ENCODE assay signal across 1 cellular context in the genomic region with DNA sequence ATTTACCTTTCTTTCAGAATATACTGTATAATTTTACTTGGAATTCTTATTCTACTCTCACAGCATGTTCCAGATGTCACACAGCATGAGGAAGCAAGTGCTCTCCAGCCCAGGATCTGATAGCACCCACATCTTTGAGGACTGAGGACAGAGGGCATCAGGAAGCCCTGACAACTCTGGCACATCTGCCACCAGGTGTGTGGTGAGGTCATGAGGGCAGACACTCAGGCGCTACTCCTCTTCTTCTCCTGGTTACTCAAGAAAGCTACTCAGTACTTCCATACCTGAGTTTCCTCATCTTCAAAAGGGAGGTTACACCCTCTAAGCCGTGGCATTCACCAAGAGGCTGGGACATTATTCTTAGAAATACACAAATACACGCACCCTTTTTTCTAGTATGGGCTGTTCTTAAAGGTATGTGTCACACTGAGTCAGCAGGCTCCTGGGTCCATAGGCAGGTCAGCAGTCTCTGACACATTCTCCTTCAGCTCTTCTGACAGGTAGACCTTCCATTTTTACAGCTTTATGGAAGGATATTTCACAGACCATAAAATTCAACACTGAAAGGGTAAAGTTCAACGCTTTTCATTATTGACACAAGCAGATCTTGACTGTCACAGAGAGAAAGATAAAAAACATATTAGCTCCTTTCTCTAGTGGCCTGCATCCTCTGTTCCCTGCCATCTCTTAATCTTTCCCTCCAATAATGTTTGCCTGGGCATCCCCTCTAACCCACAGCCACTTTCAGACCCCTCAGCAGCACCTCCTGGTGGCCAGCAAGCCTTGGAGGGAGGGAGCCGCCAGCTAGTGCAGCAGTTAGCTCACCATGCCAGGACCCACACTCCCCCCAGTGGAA.
TF ChIP-seq lines count a peak whose summit lies in the region.

No MANE protein-coding gene starts in this region.

TF ChIP-seq in HepG2, 621 proteins besides CTCF, POLR2A, EP300 and RAD21 (continued from another document):
- TF ChIP-seq, protein P1, sequence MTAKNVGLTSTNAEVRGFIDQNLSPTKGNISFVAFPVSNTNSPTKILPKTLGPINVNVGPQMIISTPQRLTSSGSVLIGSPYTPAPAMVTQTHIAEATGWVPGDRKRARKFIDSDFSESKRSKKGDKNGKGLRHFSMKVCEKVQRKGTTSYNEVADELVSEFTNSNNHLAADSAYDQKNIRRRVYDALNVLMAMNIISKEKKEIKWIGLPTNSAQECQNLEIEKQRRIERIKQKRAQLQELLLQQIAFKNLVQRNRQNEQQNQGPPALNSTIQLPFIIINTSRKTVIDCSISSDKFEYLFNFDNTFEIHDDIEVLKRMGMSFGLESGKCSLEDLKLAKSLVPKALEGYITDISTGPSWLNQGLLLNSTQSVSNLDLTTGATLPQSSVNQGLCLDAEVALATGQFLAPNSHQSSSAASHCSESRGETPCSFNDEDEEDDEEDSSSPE (CRISPR knock-in tag; IDR thresholded peaks at IDR 0.05), result 0 out of 2 replicates have a peak, but pooled peaks have one; percentile 21
- no peak for TF ChIP-seq ZBTB37 (CRISPR knock-in tag; IDR thresholded peaks at IDR 0.05)
- peak; percentile 32 for TF ChIP-seq XRCC5 (optimal IDR thresholded peaks at IDR 0.05; ENCODE audit: low read length)
- peak; percentile 42; the same call in 1 of the 2 replicates for TF ChIP-seq SMC3 (IDR thresholded peaks at IDR 0.05; ENCODE audit: low read length)
- TF ChIP-seq, protein P2, sequence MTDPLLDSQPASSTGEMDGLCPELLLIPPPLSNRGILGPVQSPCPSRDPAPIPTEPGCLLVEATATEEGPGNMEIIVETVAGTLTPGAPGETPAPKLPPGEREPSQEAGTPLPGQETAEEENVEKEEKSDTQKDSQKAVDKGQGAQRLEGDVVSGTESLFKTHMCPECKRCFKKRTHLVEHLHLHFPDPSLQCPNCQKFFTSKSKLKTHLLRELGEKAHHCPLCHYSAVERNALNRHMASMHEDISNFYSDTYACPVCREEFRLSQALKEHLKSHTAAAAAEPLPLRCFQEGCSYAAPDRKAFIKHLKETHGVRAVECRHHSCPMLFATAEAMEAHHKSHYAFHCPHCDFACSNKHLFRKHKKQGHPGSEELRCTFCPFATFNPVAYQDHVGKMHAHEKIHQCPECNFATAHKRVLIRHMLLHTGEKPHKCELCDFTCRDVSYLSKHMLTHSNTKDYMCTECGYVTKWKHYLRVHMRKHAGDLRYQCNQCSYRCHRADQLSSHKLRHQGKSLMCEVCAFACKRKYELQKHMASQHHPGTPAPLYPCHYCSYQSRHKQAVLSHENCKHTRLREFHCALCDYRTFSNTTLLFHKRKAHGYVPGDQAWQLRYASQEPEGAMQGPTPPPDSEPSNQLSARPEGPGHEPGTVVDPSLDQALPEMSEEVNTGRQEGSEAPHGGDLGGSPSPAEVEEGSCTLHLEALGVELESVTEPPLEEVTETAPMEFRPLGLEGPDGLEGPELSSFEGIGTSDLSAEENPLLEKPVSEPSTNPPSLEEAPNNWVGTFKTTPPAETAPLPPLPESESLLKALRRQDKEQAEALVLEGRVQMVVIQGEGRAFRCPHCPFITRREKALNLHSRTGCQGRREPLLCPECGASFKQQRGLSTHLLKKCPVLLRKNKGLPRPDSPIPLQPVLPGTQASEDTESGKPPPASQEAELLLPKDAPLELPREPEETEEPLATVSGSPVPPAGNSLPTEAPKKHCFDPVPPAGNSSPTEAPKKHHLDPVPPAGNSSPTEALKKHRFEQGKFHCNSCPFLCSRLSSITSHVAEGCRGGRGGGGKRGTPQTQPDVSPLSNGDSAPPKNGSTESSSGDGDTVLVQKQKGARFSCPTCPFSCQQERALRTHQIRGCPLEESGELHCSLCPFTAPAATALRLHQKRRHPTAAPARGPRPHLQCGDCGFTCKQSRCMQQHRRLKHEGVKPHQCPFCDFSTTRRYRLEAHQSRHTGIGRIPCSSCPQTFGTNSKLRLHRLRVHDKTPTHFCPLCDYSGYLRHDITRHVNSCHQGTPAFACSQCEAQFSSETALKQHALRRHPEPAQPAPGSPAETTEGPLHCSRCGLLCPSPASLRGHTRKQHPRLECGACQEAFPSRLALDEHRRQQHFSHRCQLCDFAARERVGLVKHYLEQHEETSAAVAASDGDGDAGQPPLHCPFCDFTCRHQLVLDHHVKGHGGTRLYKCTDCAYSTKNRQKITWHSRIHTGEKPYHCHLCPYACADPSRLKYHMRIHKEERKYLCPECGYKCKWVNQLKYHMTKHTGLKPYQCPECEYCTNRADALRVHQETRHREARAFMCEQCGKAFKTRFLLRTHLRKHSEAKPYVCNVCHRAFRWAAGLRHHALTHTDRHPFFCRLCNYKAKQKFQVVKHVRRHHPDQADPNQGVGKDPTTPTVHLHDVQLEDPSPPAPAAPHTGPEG (CRISPR knock-in tag; IDR thresholded peaks at IDR 0.05), result no peak
- no peak for TF ChIP-seq FOXO1 (CRISPR knock-in tag; IDR thresholded peaks at IDR 0.05)
- peak; percentile 84 for TF ChIP-seq STAG1 (CRISPR knock-in tag; IDR thresholded peaks at IDR 0.05)
- no peak for TF ChIP-seq ZNF691 (CRISPR knock-in tag; IDR thresholded peaks at IDR 0.05; ENCODE audit: borderline replicate concordance, low read depth)
